21 cellular contexts compared by ENCODE assay signal in genomic region chr15:35436422-35436821, GRCh38.
"Had no signal": no experiment of that assay in that cellular context is flagged by ENCODE, and none has a peak within 500 bp of the region (broad histone marks: within the 10 kb centered on the region; RNA-seq: fewer than 3 reads in every experiment).

No MANE protein-coding gene starts in this region.

- H3K4me1 ChIP-seq: psoas muscle, stomach, thyroid gland had no signal

- H3K4me3 ChIP-seq: coronary artery, lung, psoas muscle, sigmoid colon, stomach, thyroid gland had no signal

- FAIRE-seq: endometrium, frontal cortex, kidney had no signal

- DNase-seq: effector memory CD4-positive, alpha-beta T cell; kidney; naive B cell; psoas muscle; right cardiac atrium; sigmoid colon; stimulated activated CD4-positive, alpha-beta T cell treated with anti-CD3 and anti-CD28 coated beads, Interleukin-2, amount 100 ng/mL, for 24 hours; stimulated activated CD4-positive, alpha-beta T cell treated with anti-CD3 and anti-CD28 coated beads, Interleukin-4, amount 100 ng/mL, for 24 hours; stimulated activated naive CD4-positive, alpha-beta T cell treated with Interleukin-2 at 50 U/mL for 16 hours; stomach; thyroid gland; trophoblast cell had no signal

- H3K27ac Mint-ChIP-seq: memory B cell; naive B cell; natural killer cell treated with Interleukin-12 subunit alpha and Interleukin-12 subunit beta and Interleukin-15 and Interleukin-18, amount 100 ng/mL, for 72 hours; stimulated activated effector memory CD8-positive, alpha-beta T cell treated with anti-CD3 and anti-CD28 coated beads, Interleukin-12 subunit alpha, Interleukin-12 subunit beta, amount 100 ng/mL, for 72 hours had no signal

- ATAC-seq: left lobe of liver; natural killer cell treated with Interleukin-12 subunit alpha and Interleukin-12 subunit beta and Interleukin-15 and Interleukin-18, amount 100 ng/mL, for 72 hours; psoas muscle; right cardiac atrium; stimulated activated effector memory CD8-positive, alpha-beta T cell treated with anti-CD3 and anti-CD28 coated beads, Interleukin-12 subunit alpha, Interleukin-12 subunit beta, amount 100 ng/mL, for 72 hours had no signal

- H3K36me3 ChIP-seq: sigmoid colon, thyroid gland had no signal

- H3K4me3 Mint-ChIP-seq: memory B cell; naive B cell; natural killer cell treated with Interleukin-12 subunit alpha and Interleukin-12 subunit beta and Interleukin-15 and Interleukin-18, amount 100 ng/mL, for 72 hours; neural crest cell; stimulated activated effector memory CD8-positive, alpha-beta T cell treated with anti-CD3 and anti-CD28 coated beads, Interleukin-12 subunit alpha, Interleukin-12 subunit beta, amount 100 ng/mL, for 72 hours had no signal

- H3K36me3 Mint-ChIP-seq: natural killer cell treated with Interleukin-12 subunit alpha and Interleukin-12 subunit beta and Interleukin-15 and Interleukin-18, amount 100 ng/mL, for 72 hours; stimulated activated effector memory CD8-positive, alpha-beta T cell treated with anti-CD3 and anti-CD28 coated beads, Interleukin-12 subunit alpha, Interleukin-12 subunit beta, amount 100 ng/mL, for 72 hours had no signal

- H3K9me3 ChIP-seq: psoas muscle, sigmoid colon, thyroid gland had no signal

- H3K27me3 ChIP-seq: sigmoid colon, stomach, thyroid gland had no signal

- H3K9me3 Mint-ChIP-seq: memory B cell; natural killer cell treated with Interleukin-12 subunit alpha and Interleukin-12 subunit beta and Interleukin-15 and Interleukin-18, amount 100 ng/mL, for 72 hours; stimulated activated effector memory CD8-positive, alpha-beta T cell treated with anti-CD3 and anti-CD28 coated beads, Interleukin-12 subunit alpha, Interleukin-12 subunit beta, amount 100 ng/mL, for 72 hours had no signal

- H3K4me1 Mint-ChIP-seq: memory B cell; naive B cell; stimulated activated effector memory CD8-positive, alpha-beta T cell treated with anti-CD3 and anti-CD28 coated beads, Interleukin-12 subunit alpha, Interleukin-12 subunit beta, amount 100 ng/mL, for 72 hours had no signal

- H3K27me3 Mint-ChIP-seq: memory B cell; naive B cell; natural killer cell treated with Interleukin-12 subunit alpha and Interleukin-12 subunit beta and Interleukin-15 and Interleukin-18, amount 100 ng/mL, for 72 hours had no signal

- H3K27ac ChIP-seq: coronary artery, psoas muscle, sigmoid colon, stomach, thyroid gland had no signal
